ENCODE assay signal across 8 cellular contexts in genomic region chr9:130054428-130054786, GRCh38. TPM values are rescaled to one million over a fixed set of nuclear protein-coding genes. Genes with fewer than 3 reads are reported as not detected.
DNase-seq lines count a peak whose midpoint lies in the region; ATAC-seq lines count a peak whose summit lies in the region.

No MANE protein-coding gene starts in this region.

- in situ Hi-C loops in HAP-1 (cut with MboI; ENCODE audit: low sequenced_read_pairs), result no loop called here

- H3K27ac ChIP-seq in skin epidermis, result peak overlapping the region; percentile 60 to 99 (median 95)

- H3K9me3 ChIP-seq in HAP-1, result no peaks in the 10 kb centered on the region

- no peaks in the 10 kb centered on the region for H3K27me3 ChIP-seq in HAP-1 (ENCODE audit: low read depth)

- peak overlapping the region; percentile 90 for H3K27ac Mint-ChIP-seq in activated CD4-positive, alpha-beta memory T cell treated with anti-CD3 and anti-CD28 coated beads for 36 hours

- DNase-seq in HAP-1 (ENCODE audit: low spot score in 2 of 2) (no peak), left ventricle myocardium superior (no peak), activated gamma-delta T cell (lab: John Stamatoyannopoulos, UW) (no peak), hepatic stellate cell (ENCODE audit: low spot score) (no peak)
- DNase-seq in activated CD4-positive, alpha-beta memory T cell treated with anti-CD3 and anti-CD28 coated beads for 36 hours, result no peak

- peaks cover 9% of the 10 kb centered on the region for H3K4me1 ChIP-seq in HAP-1

- no peaks in the 10 kb centered on the region for H3K27me3 Mint-ChIP-seq in activated CD4-positive, alpha-beta memory T cell treated with anti-CD3 and anti-CD28 coated beads for 36 hours

- peaks cover 35% of the 10 kb centered on the region for H3K4me1 Mint-ChIP-seq in activated CD4-positive, alpha-beta memory T cell treated with anti-CD3 and anti-CD28 coated beads for 36 hours (ENCODE audit: low read depth)

- intact Hi-C loops in activated CD4-positive, alpha-beta memory T cell treated with anti-CD3 and anti-CD28 coated beads for 36 hours (cut with micrococcal nuclease), result no loop called here
- intact Hi-C loops in left ventricle myocardium superior (cut with micrococcal nuclease), result no loop called here

- peaks cover 3% of the 10 kb centered on the region for H3K36me3 Mint-ChIP-seq in activated CD4-positive, alpha-beta memory T cell treated with anti-CD3 and anti-CD28 coated beads for 36 hours

- peaks cover 2% of the 10 kb centered on the region; the same call in 1 of the 2 replicates for H3K36me3 ChIP-seq in HAP-1 (replicated peaks)

- H3K4me3 ChIP-seq in HAP-1 (peak overlapping the region; percentile 99), skin epidermis (peak overlapping the region; percentile 88 to 100 (median 96))

- ATAC-seq in left ventricle myocardium superior (peak; percentile 7), HG03520 (IDR thresholded peaks at IDR 0.05; ENCODE audit: unreplicated experiment) (no peak), GM18498 (IDR thresholded peaks at IDR 0.05; ENCODE audit: unreplicated experiment) (no peak)

- POLR2A ChIA-PET in activated CD4-positive, alpha-beta memory T cell treated with anti-CD3 and anti-CD28 coated beads for 36 hours (lab: Charles Lee), result interaction anchor here (0.6 to 2.1 kb wide), 10 partner anchors 10 to 170 kb away, joined by 3 to 14 read pairs (median 4); partner anchors contain the start of gene FNBP1

- CTCF ChIA-PET in activated CD4-positive, alpha-beta memory T cell treated with anti-CD3 and anti-CD28 coated beads for 36 hours (lab: Charles Lee), result interaction anchor here (1.3 kb wide), 1 partner anchor 169 kb away, joined by 3 read pairs; no protein-coding TSS in a partner anchor

- H3K9me3 Mint-ChIP-seq in activated CD4-positive, alpha-beta memory T cell treated with anti-CD3 and anti-CD28 coated beads for 36 hours, result no peaks in the 10 kb centered on the region

- H3K4me3 Mint-ChIP-seq in activated CD4-positive, alpha-beta memory T cell treated with anti-CD3 and anti-CD28 coated beads for 36 hours, result peak overlapping the region; percentile 92

RNA-seq across cellular contexts. Expression of gene GPR107, which starts 0.7 kb away (rescaled TPM):
- 10 to 100 TPM; 20.7 to 22.8 TPM for total RNA-seq in activated CD4-positive, alpha-beta memory T cell treated with anti-CD3 and anti-CD28 coated beads for 36 hours
- 21.1 TPM for total RNA-seq in left ventricle myocardium superior

RNA-seq across cellular contexts. Expression of gene FNBP1, which starts 11.4 kb away (rescaled TPM):
- total RNA-seq in activated CD4-positive, alpha-beta memory T cell treated with anti-CD3 and anti-CD28 coated beads for 36 hours, result 100 to 1,000 TPM; 215 to 228 TPM
- total RNA-seq in left ventricle myocardium superior, result 23.7 TPM
